In the genomic region with DNA sequence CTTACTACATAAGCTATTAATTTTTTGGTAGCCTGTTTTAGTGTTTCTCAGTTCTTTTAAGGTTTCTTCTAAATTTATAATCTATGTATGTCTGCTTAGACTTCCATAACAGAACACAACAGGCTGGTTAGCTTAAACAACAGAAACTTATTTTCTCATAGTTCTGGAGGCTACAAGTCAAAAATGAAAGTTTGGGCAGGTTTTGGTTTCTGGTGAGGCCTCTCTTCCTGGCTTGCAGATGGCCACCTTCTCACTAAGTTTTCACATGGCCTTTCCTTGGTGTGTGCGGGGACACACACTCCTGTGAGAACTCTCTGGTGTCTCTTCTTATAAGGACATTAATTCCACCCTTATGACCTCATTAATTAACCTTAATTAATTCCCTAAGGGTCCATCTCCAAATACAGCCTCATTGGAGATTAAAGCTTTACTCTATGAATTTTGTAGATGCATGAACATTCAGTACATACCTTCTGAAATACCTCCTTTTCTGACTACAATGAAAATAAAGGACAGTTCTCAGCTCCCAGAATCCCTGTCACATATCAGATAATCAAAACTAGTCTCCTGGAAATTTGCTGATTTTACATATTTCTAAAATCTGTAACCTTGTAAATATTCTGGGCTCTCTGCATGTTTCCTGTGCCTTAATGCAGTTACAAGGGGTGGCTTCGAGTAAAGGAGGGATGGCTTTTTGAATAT, we compare ENCODE assay signal across 17 cellular contexts. TPM values are rescaled to one million over a fixed set of nuclear protein-coding genes. Genes with fewer than 3 reads are reported as not detected.
A peak's percentile ranks its signal among the peaks of the same experiment; 100 is the strongest.
DNase-seq lines count a peak whose midpoint lies in the region; ATAC-seq and TF ChIP-seq lines count a peak whose summit lies in the region.
"Had no signal": no experiment of that assay in that cellular context is flagged by ENCODE, and none has a peak within 500 bp of the region (broad histone marks: within the 10 kb centered on the region; RNA-seq: fewer than 3 reads in every experiment).

No MANE protein-coding gene starts in this region.

- intact Hi-C loops in vagina (cut with DNase I): loop anchor here (10.0 kb wide), 1 partner anchor 285 kb away; the partner anchor contains the start of gene MED21

- H2AFZ ChIP-seq in parathyroid adenoma: peak overlapping the region; percentile 36

- peaks cover 16% of the 10 kb centered on the region for H3K4me1 Mint-ChIP-seq in activated naive CD8-positive, alpha-beta T cell treated with anti-CD3 and anti-CD28 coated beads, Interleukin-2, amount 10 ng/mL, durations not matched to agents 7 days and 5 days
- peaks cover 7% of the 10 kb centered on the region for H3K4me1 Mint-ChIP-seq in activated naive CD8-positive, alpha-beta T cell treated with anti-CD3 and anti-CD28 coated beads, Interleukin-2, amount 50 U/mL, for 24 hours
- H3K4me1 Mint-ChIP-seq: CD4-positive, alpha-beta memory T cell had no signal

- no peak overlapping the region for H3K4me2 ChIP-seq in parathyroid adenoma (ENCODE audit: low read length)

- H3K27ac Mint-ChIP-seq in activated naive CD8-positive, alpha-beta T cell treated with anti-CD3 and anti-CD28 coated beads, Interleukin-2, amount 10 ng/mL, durations not matched to agents 7 days and 5 days: peak overlapping the region; percentile 34
- H3K27ac Mint-ChIP-seq in activated naive CD8-positive, alpha-beta T cell treated with anti-CD3 and anti-CD28 coated beads, Interleukin-2, amount 50 U/mL, for 24 hours: no peak overlapping the region
- H3K27ac Mint-ChIP-seq: CD4-positive, alpha-beta memory T cell had no signal

- H3K36me3 Mint-ChIP-seq in activated naive CD8-positive, alpha-beta T cell treated with anti-CD3 and anti-CD28 coated beads, Interleukin-2, amount 10 ng/mL, durations not matched to agents 7 days and 5 days: peaks cover 2% of the 10 kb centered on the region
- H3K36me3 Mint-ChIP-seq in activated naive CD8-positive, alpha-beta T cell treated with anti-CD3 and anti-CD28 coated beads, Interleukin-2, amount 50 U/mL, for 24 hours (ENCODE audit: low read depth): peaks cover 18% of the 10 kb centered on the region

- POLR2A ChIA-PET in activated naive CD8-positive, alpha-beta T cell treated with anti-CD3 and anti-CD28 coated beads, Interleukin-2, amount 10 ng/mL, durations not matched to agents 7 days and 5 days (lab: Charles Lee): interaction anchor here (0.7 kb wide), 1 partner anchor 65 kb away, joined by 3 read pairs; the partner anchor contains the start of gene STK38L

- H3K9me3 Mint-ChIP-seq in activated naive CD8-positive, alpha-beta T cell treated with anti-CD3 and anti-CD28 coated beads, Interleukin-2, amount 10 ng/mL, durations not matched to agents 7 days and 5 days: no peaks in the 10 kb centered on the region
- no peaks in the 10 kb centered on the region for H3K9me3 Mint-ChIP-seq in activated naive CD8-positive, alpha-beta T cell treated with anti-CD3 and anti-CD28 coated beads, Interleukin-2, amount 50 U/mL, for 24 hours
- H3K9me3 Mint-ChIP-seq: activated T-cell treated with anti-CD3 and anti-CD28 coated beads, Interleukin-2, amount 50 U/mL, for 4 hours had no signal

- H3K9ac ChIP-seq in parathyroid adenoma: no peak overlapping the region

- H3K27ac ChIP-seq in parathyroid adenoma (peak overlapping the region; percentile 64), vagina (no peak overlapping the region)
- H3K27ac ChIP-seq: left lung had no signal

- no peak for ATAC-seq in activated naive CD8-positive, alpha-beta T cell treated with anti-CD3 and anti-CD28 coated beads, Interleukin-2, amount 10 ng/mL, durations not matched to agents 7 days and 5 days (ENCODE audit: low read depth)
- ATAC-seq in activated naive CD8-positive, alpha-beta T cell treated with anti-CD3 and anti-CD28 coated beads, Interleukin-2, amount 50 U/mL, for 24 hours: no peak
- peak; percentile 46 for ATAC-seq in GM21423 (IDR thresholded peaks at IDR 0.05; ENCODE audit: unreplicated experiment)
- peak; percentile 57 for ATAC-seq in HG03378 (IDR thresholded peaks at IDR 0.05; ENCODE audit: unreplicated experiment)
- no peak for ATAC-seq in GM21619 (IDR thresholded peaks at IDR 0.05; ENCODE audit: unreplicated experiment)
- ATAC-seq: activated T-cell treated with anti-CD3 and anti-CD28 coated beads, Interleukin-2, amount 50 U/mL, for 4 hours; left lung; stimulated activated naive CD8-positive, alpha-beta T cell treated with anti-CD3 and anti-CD28 coated beads, Interleukin-15, Interleukin-2, amounts not matched to agents 100 U/mL and 50 U/mL, for 24 hours had no signal

- TF ChIP-seq CTCF in parathyroid adenoma (IDR thresholded peaks at IDR 0.05): no peak
- no peak for TF ChIP-seq CTCF in vagina (IDR thresholded peaks at IDR 0.05)

- H3K27me3 ChIP-seq in parathyroid adenoma (ENCODE audit: control insufficient read depth, insufficient read depth, low read length): no peaks in the 10 kb centered on the region
- no peaks in the 10 kb centered on the region for H3K27me3 ChIP-seq in vagina
- H3K27me3 ChIP-seq: left lung had no signal

- no peak overlapping the region for H3K4me3 ChIP-seq in parathyroid adenoma (ENCODE audit: low read depth, low read length)
- no peak overlapping the region for H3K4me3 ChIP-seq in vagina
- H3K4me3 ChIP-seq: left lung had no signal

- no peak for DNase-seq in activated naive CD8-positive, alpha-beta T cell treated with anti-CD3 and anti-CD28 coated beads, Interleukin-2, amount 10 ng/mL, durations not matched to agents 7 days and 5 days
- no peak for DNase-seq in activated naive CD8-positive, alpha-beta T cell treated with anti-CD3 and anti-CD28 coated beads, Interleukin-2, amount 50 U/mL, for 24 hours
- DNase-seq in vagina (ENCODE audit: extremely low spot score in 2 of 2) (no peak), hippocampal formation (lab: John Stamatoyannopoulos, UW) (no peak)
- DNase-seq: activated CD4-positive, alpha-beta T cell treated with anti-CD3 and anti-CD28 coated beads for 4 hours; activated T-cell treated with anti-CD3 and anti-CD28 coated beads, Interleukin-2, amount 50 U/mL, for 4 hours; CD4-positive, alpha-beta memory T cell; H7; left lung; NCI-H146; NK-92 treated with Interleukin-12 subunit alpha and Interleukin-12 subunit beta, amount 100 ng/mL, for 24 hours; stimulated activated CD4-positive, alpha-beta T cell treated with anti-CD3 and anti-CD28 coated beads, Interleukin-12 subunit alpha, Interleukin-12 subunit beta, amount 100 ng/mL, for 4 hours; stimulated activated naive CD8-positive, alpha-beta T cell treated with anti-CD3 and anti-CD28 coated beads, Interleukin-15, Interleukin-2, amounts not matched to agents 100 U/mL and 50 U/mL, for 24 hours had no signal

- no peak for TF ChIP-seq POLR2A in vagina (IDR thresholded peaks at IDR 0.05)

- H3K9me3 ChIP-seq in parathyroid adenoma (ENCODE audit: control insufficient read depth, low read length) (no peaks in the 10 kb centered on the region), vagina (no peaks in the 10 kb centered on the region)
- H3K9me3 ChIP-seq: left lung had no signal

- no peaks in the 10 kb centered on the region for H3K27me3 Mint-ChIP-seq in activated naive CD8-positive, alpha-beta T cell treated with anti-CD3 and anti-CD28 coated beads, Interleukin-2, amount 10 ng/mL, durations not matched to agents 7 days and 5 days
- no peaks in the 10 kb centered on the region for H3K27me3 Mint-ChIP-seq in activated naive CD8-positive, alpha-beta T cell treated with anti-CD3 and anti-CD28 coated beads, Interleukin-2, amount 50 U/mL, for 24 hours
- H3K27me3 Mint-ChIP-seq: CD4-positive, alpha-beta memory T cell had no signal

- H3K4me3 Mint-ChIP-seq in activated naive CD8-positive, alpha-beta T cell treated with anti-CD3 and anti-CD28 coated beads, Interleukin-2, amount 10 ng/mL, durations not matched to agents 7 days and 5 days: no peak overlapping the region
- H3K4me3 Mint-ChIP-seq in activated naive CD8-positive, alpha-beta T cell treated with anti-CD3 and anti-CD28 coated beads, Interleukin-2, amount 50 U/mL, for 24 hours: no peak overlapping the region
- H3K4me3 Mint-ChIP-seq: activated T-cell treated with anti-CD3 and anti-CD28 coated beads, Interleukin-2, amount 50 U/mL, for 4 hours; CD4-positive, alpha-beta memory T cell had no signal

- no peaks in the 10 kb centered on the region for H3K36me3 ChIP-seq in parathyroid adenoma (ENCODE audit: control insufficient read depth, insufficient read depth, low read length)
- peaks cover 0 to 32% of the 10 kb centered on the region in 2 donors for H3K36me3 ChIP-seq in vagina

- H3K79me2 ChIP-seq in parathyroid adenoma: no peaks in the 10 kb centered on the region

- H3K4me1 ChIP-seq in parathyroid adenoma (peaks cover 12% of the 10 kb centered on the region), vagina (peaks cover 7% of the 10 kb centered on the region)
- H3K4me1 ChIP-seq: left lung had no signal

RNA-seq across cellular contexts. Expression of gene BMAL2, which starts 23.2 kb away (rescaled TPM):
- total RNA-seq in activated naive CD8-positive, alpha-beta T cell treated with anti-CD3 and anti-CD28 coated beads, Interleukin-2, amount 10 ng/mL, durations not matched to agents 7 days and 5 days: 10 to 100 TPM in 1 of 2 experiments, 1 to 10 TPM in 1; 8.6 to 11.8 TPM
- total RNA-seq in vagina: 9.8 TPM

Comparison
In these comparisons a context has a peak if more than half of its experiments do, and no peak if none do; other contexts are left out.
1. ATAC-seq: peak in GM21423 (single experiment) and HG03378 (single experiment); none in activated naive CD8-positive, alpha-beta T cell treated with anti-CD3 and anti-CD28 coated beads, Interleukin-2, amount 10 ng/mL, durations not matched to agents 7 days and 5 days (single experiment), activated naive CD8-positive, alpha-beta T cell treated with anti-CD3 and anti-CD28 coated beads, Interleukin-2, amount 50 U/mL, for 24 hours (single experiment) and GM21619 (single experiment).